ENCODE assay signal across 1 cellular context in genomic region chr19:14004619-14005380, GRCh38.
TF ChIP-seq lines count a peak whose summit lies in the region.

No MANE protein-coding gene starts in this region.

TF ChIP-seq in HepG2, 621 proteins besides CTCF, POLR2A, EP300 and RAD21 (continues in another document):
- 0 out of 2 replicates have a peak, but pooled peaks have one; percentile 8 for TF ChIP-seq ETS1 (CRISPR knock-in tag; IDR thresholded peaks at IDR 0.05)
- TF ChIP-seq NFE2L1 (CRISPR knock-in tag; IDR thresholded peaks at IDR 0.05; ENCODE audit: borderline replicate concordance) = no peak
- TF ChIP-seq TGIF2 (CRISPR knock-in tag; IDR thresholded peaks at IDR 0.05) = peak; percentile 94
- TF ChIP-seq POGK (CRISPR knock-in tag; conservative IDR thresholded peaks at IDR 0.05) = no peak
- TF ChIP-seq SAP130 (CRISPR knock-in tag; IDR thresholded peaks at IDR 0.05; ENCODE audit: low read depth) = peak; percentile 75
- 0 out of 2 replicates have a peak, but pooled peaks have one; percentile 21 for TF ChIP-seq MTERF4 (CRISPR knock-in tag; IDR thresholded peaks at IDR 0.05)
- TF ChIP-seq KAT7 (CRISPR knock-in tag; IDR thresholded peaks at IDR 0.05; ENCODE audit: borderline replicate concordance) = 0 out of 2 replicates have a peak, but pooled peaks have one; percentile 52
- TF ChIP-seq ZBTB4 (CRISPR knock-in tag; IDR thresholded peaks at IDR 0.05; ENCODE audit: borderline replicate concordance) = no peak
- no peak for TF ChIP-seq ZNF570 (CRISPR knock-in tag; IDR thresholded peaks at IDR 0.05; ENCODE audit: borderline replicate concordance)
- no peak for TF ChIP-seq MEIS1 (CRISPR knock-in tag; IDR thresholded peaks at IDR 0.05; ENCODE audit: borderline replicate concordance)
- TF ChIP-seq LRRFIP1 (CRISPR knock-in tag; conservative IDR thresholded peaks at IDR 0.05) = no peak
- TF ChIP-seq USF2 (IDR thresholded peaks at IDR 0.05; ENCODE audit: low read depth, low read length) = peak; percentile 61
- TF ChIP-seq USF2 (CRISPR knock-in tag; IDR thresholded peaks at IDR 0.05; ENCODE audit: borderline replicate concordance) = no peak; the same call in 1 of the 2 replicates
- TF ChIP-seq NFAT5 (CRISPR knock-in tag; IDR thresholded peaks at IDR 0.05) = no peak
- no peak for TF ChIP-seq ZNF362 (CRISPR knock-in tag; IDR thresholded peaks at IDR 0.05; ENCODE audit: borderline replicate concordance)
- peak; percentile 7; the same call in 1 of the 2 replicates for TF ChIP-seq PATZ1 (CRISPR knock-in tag; IDR thresholded peaks at IDR 0.05)
- TF ChIP-seq FOSL1 (CRISPR knock-in tag; IDR thresholded peaks at IDR 0.05; ENCODE audit: borderline replicate concordance) = no peak
- TF ChIP-seq RBAK (CRISPR knock-in tag; IDR thresholded peaks at IDR 0.05) = no peak
- peak; percentile 45 for TF ChIP-seq HNF4A (CRISPR knock-in tag; IDR thresholded peaks at IDR 0.05)
- peak; percentile 87; the same call in 1 of the 2 replicates for TF ChIP-seq MXD4 (CRISPR knock-in tag; IDR thresholded peaks at IDR 0.05)
- TF ChIP-seq MXI1 (IDR thresholded peaks at IDR 0.05; ENCODE audit: borderline replicate concordance, low read depth, low read length) = peak; percentile 89; the same call in 2 of the 3 replicates
- TF ChIP-seq ZNF350 (CRISPR knock-in tag; IDR thresholded peaks at IDR 0.05; ENCODE audit: borderline replicate concordance, low read depth) = no peak
- no peak for TF ChIP-seq HNRNPH1 (optimal IDR thresholded peaks at IDR 0.05; ENCODE audit: low read depth, low read length)
- no peak; the same call in 1 of the 2 replicates for TF ChIP-seq YEATS2 (CRISPR knock-in tag; IDR thresholded peaks at IDR 0.05; ENCODE audit: borderline replicate concordance)
- 0 out of 2 replicates have a peak, but pooled peaks have one; percentile 14 for TF ChIP-seq KLF12 (CRISPR knock-in tag; IDR thresholded peaks at IDR 0.05; ENCODE audit: borderline replicate concordance)
